ENCODE assay signal across 8 cellular contexts in the genomic region with DNA sequence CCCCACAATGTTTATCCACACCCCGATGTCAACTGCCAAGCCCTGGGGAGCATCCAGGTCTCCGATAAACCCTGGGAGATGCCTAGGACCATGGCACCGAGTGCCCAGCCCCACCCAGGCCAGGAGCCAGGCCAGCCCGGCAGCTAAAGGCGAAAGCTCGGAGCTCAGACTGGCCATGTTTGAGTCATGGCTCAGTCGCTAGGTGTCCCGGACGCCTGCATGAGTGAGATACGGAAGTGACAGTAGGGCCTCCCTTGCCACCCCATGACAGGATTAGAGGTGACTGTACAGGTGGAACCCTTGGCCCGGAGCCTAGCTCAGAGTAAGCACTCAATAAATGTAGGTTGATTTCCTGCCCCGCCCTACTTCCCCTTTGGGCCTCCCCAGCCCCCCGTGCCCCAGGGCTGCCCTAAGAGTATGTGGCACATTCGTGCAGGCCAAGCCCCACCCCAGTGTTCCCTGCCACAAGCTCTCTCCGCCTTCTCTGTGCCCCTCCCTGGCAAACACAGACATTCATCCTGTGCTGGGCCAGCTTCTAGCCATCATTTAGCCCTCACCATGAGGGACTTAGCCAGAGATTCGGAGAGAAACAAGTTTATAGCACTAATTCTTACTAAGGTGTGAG. TPM values are rescaled to one million over a fixed set of nuclear protein-coding genes. Genes with fewer than 3 reads are reported as not detected.
DNase-seq lines count a peak whose midpoint lies in the region; ATAC-seq, FAIRE-seq and TF ChIP-seq lines count a peak whose summit lies in the region.

No MANE protein-coding gene starts in this region.

- peaks cover 29% of the 10 kb centered on the region for H3K9me1 ChIP-seq in IMR-90 (ENCODE audit: insufficient read depth, low read length)

- TF ChIP-seq RAD21 in IMR-90 (IDR thresholded peaks at IDR 0.05; ENCODE audit: low read length): no peak

- H3K14ac ChIP-seq in IMR-90 (replicated peaks; ENCODE audit: low read depth, low read length): peak overlapping the region; percentile 25; the same call in 1 of the 2 replicates

- H4K8ac ChIP-seq in IMR-90 (ENCODE audit: low read depth in 2 of 2, low read length in 2 of 2): peak overlapping the region in 1 of 2 experiments; percentile 51; a peak in 1 of 4 replicates

- H2BK15ac ChIP-seq in IMR-90 (ENCODE audit: low read depth, low read length): 0 out of 3 replicates have a peak overlapping the region, but pooled peaks have one; percentile 10

- H4K91ac ChIP-seq in IMR-90 (ENCODE audit: insufficient read depth, low read depth, low read length): peak overlapping the region; percentile 4; the same call in 1 of the 2 replicates

- H2BK120ac ChIP-seq in IMR-90 (ENCODE audit: low read depth, low read length): peak overlapping the region; percentile 3

- no peak overlapping the region for H2BK5ac ChIP-seq in IMR-90 (ENCODE audit: low read depth, low read length, poor library complexity, severe bottlenecking)

- peak overlapping the region; percentile 50 for H3K4ac ChIP-seq in IMR-90 (ENCODE audit: low read depth, low read length)

- POLR2A ChIA-PET in IMR-90 (lab: Charles Lee; ENCODE audit: unreplicated experiment): no interaction called here

- TF ChIP-seq POLR2A in IMR-90 (IDR thresholded peaks at IDR 0.05; ENCODE audit: low read depth, low read length): no peak
- peak in 1 of 2 donors; percentile 18 for TF ChIP-seq POLR2A in sigmoid colon (IDR thresholded peaks at IDR 0.05)

- no peak overlapping the region for H4K5ac ChIP-seq in IMR-90 (ENCODE audit: low read depth, low read length)

- H3K4me3 ChIP-seq in IMR-90 (ENCODE audit: insufficient read depth, low read depth, low read length) (no peak overlapping the region), sigmoid colon (peak overlapping the region; percentile 72 to 89 (median 78))

- H3K9me3 ChIP-seq in IMR-90 (ENCODE audit: control insufficient read depth, insufficient read depth, low read length) (no peaks in the 10 kb centered on the region), sigmoid colon (no peaks in the 10 kb centered on the region)

- peaks cover 20% of the 10 kb centered on the region; the same call in 1 of the 2 replicates for H4K20me1 ChIP-seq in IMR-90 (ENCODE audit: insufficient read depth, low read length)

- H3K27me3 ChIP-seq in IMR-90 (ENCODE audit: control insufficient read depth, insufficient read depth, low read length) (no peaks in the 10 kb centered on the region), sigmoid colon (no peaks in the 10 kb centered on the region)

- H3K56ac ChIP-seq in IMR-90 (ENCODE audit: extremely low read depth, insufficient read depth, low read length): no peak overlapping the region

- 0 out of 2 replicates have a peak, but pooled peaks cover 2% of the 10 kb centered on the region for H3K36me3 ChIP-seq in IMR-90 (ENCODE audit: control insufficient read depth, insufficient read depth, low read length)
- peaks cover 0 to 7% (median 2%) of the 10 kb centered on the region in 4 donors for H3K36me3 ChIP-seq in sigmoid colon

- H3K79me1 ChIP-seq in IMR-90 (ENCODE audit: low read depth in 1 of 2, low read length in 2 of 2): peaks cover 29 to 90% of the 10 kb centered on the region in 2 experiments

- no peak for FAIRE-seq in HTR-8/SVneo (lab: Jason Lieb, UNC)

- no peak for ATAC-seq in IMR-90 (ENCODE audit: low read depth)

- TF ChIP-seq CTCF in IMR-90 (conservative IDR thresholded peaks at IDR 0.05; ENCODE audit: low read depth, low read length): no peak
- TF ChIP-seq CTCF in sigmoid colon (IDR thresholded peaks at IDR 0.05): no peak

- H2BK20ac ChIP-seq in IMR-90 (ENCODE audit: low read depth, low read length): no peak overlapping the region

- no TSS peak for BruUV-seq in IMR-90 (replicated peaks; lab: Mats Ljungman, UMichigan)

- H3K4me1 ChIP-seq in IMR-90 (ENCODE audit: control insufficient read depth, insufficient read depth, low read length): peaks cover 15% of the 10 kb centered on the region
- peaks cover 0 to 66% (median 63%) of the 10 kb centered on the region in 4 donors for H3K4me1 ChIP-seq in sigmoid colon

- intact Hi-C loops in IMR-90 (cut with micrococcal nuclease): no loop called here
- intact Hi-C loops in sigmoid colon (cut with DNase I): loop anchor here (10.0 kb wide), 1 partner anchor 946 kb away; a partner anchor contains a TSS

- CTCF ChIA-PET in IMR-90 (lab: Yijun Ruan, JAX): no interaction called here

- no peak overlapping the region for H3K9ac ChIP-seq in IMR-90 (ENCODE audit: low read depth, low read length)

- dilution Hi-C loops in IMR-90 (cut with HindIII; ENCODE audit: low sequenced_read_pairs, unreplicated experiment): no loop called here

- peak overlapping the region; percentile 67 for H2AFZ ChIP-seq in IMR-90 (replicated peaks; ENCODE audit: low read length, poor library complexity)

- WGBS in IMR-90 (ENCODE audit: extremely low coverage in 2 of 2, insufficient read length in 1 of 2), 2 experiments: 66% methylated on average over 7 of the region's 16 CpGs; no CpG with 5 or more reads in 1 of the 2 experiments
- WGBS in sigmoid colon, 2 donors: 9 to 26% methylated on average over 16 of the region's 16 CpGs

- in situ Hi-C loops in IMR-90 (cut with MboI; ENCODE audit: low sequenced_read_pairs): no loop called here

- H3K23ac ChIP-seq in IMR-90 (ENCODE audit: low read depth, low read length): no peak overlapping the region

- no peak for TF ChIP-seq EP300 in sigmoid colon (IDR thresholded peaks at IDR 0.05)

- peak overlapping the region; percentile 51; the same call in 1 of the 2 replicates for H2AK5ac ChIP-seq in IMR-90 (ENCODE audit: low read depth, low read length)

- peak overlapping the region; percentile 87 for H2AK9ac ChIP-seq in IMR-90 (replicated peaks; ENCODE audit: low read depth, low read length, poor library complexity)

- no peak overlapping the region for H3K18ac ChIP-seq in IMR-90 (ENCODE audit: low read depth, low read length)

- H3K27ac ChIP-seq in IMR-90 (ENCODE audit: insufficient read depth, low read length) (no peak overlapping the region; the same call in 1 of the 2 replicates), sigmoid colon (peak overlapping the region; percentile 97 to 100 (median 100))

- DNase-seq in Daoy (ENCODE audit: low read depth) (peak; percentile 70), IMR-90 (no peak), sigmoid colon (peak; percentile 86), HTR-8/SVneo (ENCODE audit: insufficient read length, low spot score) (no peak), NCI-H1105 (lab: John Stamatoyannopoulos, UW) (no peak), occipital lobe (lab: John Stamatoyannopoulos, UW) (no peak)
- peak; percentile 80 to 85 for DNase-seq in activated CD4-positive, alpha-beta T cell treated with anti-CD3 and anti-CD28 coated beads, Interleukin-2, amount 50 U/mL, for 4 hours
- DNase-seq in effector CD4-positive, alpha-beta T cell: peak; percentile 82

- H3K4me2 ChIP-seq in IMR-90 (ENCODE audit: low read depth, low read length): no peak overlapping the region

TF ChIP-seq in IMR-90, 13 proteins besides CTCF, POLR2A, EP300 and RAD21 (continues in another document):
- TF ChIP-seq MXI1 (IDR thresholded peaks at IDR 0.05; ENCODE audit: borderline replicate concordance, low read depth, low read length) (no peak), SMC3 (IDR thresholded peaks at IDR 0.05; ENCODE audit: low read depth, low read length) (no peak), RFX5 (IDR thresholded peaks at IDR 0.05; ENCODE audit: low read depth, low read length) (no peak), BHLHE40 (IDR thresholded peaks at IDR 0.05; ENCODE audit: low read depth, low read length) (no peak), CHD1 (IDR thresholded peaks at IDR 0.05; ENCODE audit: low read depth, low read length) (no peak), RCOR1 (IDR thresholded peaks at IDR 0.05; ENCODE audit: insufficient replicate concordance, low read length) (no peak), MAFK (IDR thresholded peaks at IDR 0.05; ENCODE audit: low read depth, low read length) (no peak), CEBPB (IDR thresholded peaks at IDR 0.05; ENCODE audit: low read depth, low read length) (no peak), MAZ (IDR thresholded peaks at IDR 0.05; ENCODE audit: borderline replicate concordance, low read depth, low read length) (no peak), FOS (IDR thresholded peaks at IDR 0.05; ENCODE audit: low read depth, low read length) (no peak)
- TF ChIP-seq, protein P1, sequence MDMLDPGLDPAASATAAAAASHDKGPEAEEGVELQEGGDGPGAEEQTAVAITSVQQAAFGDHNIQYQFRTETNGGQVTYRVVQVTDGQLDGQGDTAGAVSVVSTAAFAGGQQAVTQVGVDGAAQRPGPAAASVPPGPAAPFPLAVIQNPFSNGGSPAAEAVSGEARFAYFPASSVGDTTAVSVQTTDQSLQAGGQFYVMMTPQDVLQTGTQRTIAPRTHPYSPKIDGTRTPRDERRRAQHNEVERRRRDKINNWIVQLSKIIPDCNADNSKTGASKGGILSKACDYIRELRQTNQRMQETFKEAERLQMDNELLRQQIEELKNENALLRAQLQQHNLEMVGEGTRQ (IDR thresholded peaks at IDR 0.05; ENCODE audit: low read depth, low read length): no peak
- TF ChIP-seq, protein P2, sequence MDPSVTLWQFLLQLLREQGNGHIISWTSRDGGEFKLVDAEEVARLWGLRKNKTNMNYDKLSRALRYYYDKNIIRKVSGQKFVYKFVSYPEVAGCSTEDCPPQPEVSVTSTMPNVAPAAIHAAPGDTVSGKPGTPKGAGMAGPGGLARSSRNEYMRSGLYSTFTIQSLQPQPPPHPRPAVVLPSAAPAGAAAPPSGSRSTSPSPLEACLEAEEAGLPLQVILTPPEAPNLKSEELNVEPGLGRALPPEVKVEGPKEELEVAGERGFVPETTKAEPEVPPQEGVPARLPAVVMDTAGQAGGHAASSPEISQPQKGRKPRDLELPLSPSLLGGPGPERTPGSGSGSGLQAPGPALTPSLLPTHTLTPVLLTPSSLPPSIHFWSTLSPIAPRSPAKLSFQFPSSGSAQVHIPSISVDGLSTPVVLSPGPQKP (IDR thresholded peaks at IDR 0.05; ENCODE audit: borderline replicate concordance, low read depth, low read length): no peak

RNA-seq across cellular contexts. Expression of a gene that starts 5.8 kb away (rescaled TPM):
- total RNA-seq in Daoy (2014; rRNA removed; shearing (Covaris generic)): 1,303 and 1,358 TPM in 2 replicates
- total RNA-seq in IMR-90 (2012; rRNA removed) (1,075 and 1,562 TPM in 2 replicates), sigmoid colon (100 to 1,000 TPM; 222 to 826 (median 353) TPM), occipital lobe (94.8 TPM)
- polyA plus RNA-seq in IMR-90 (2012; rRNA removed) (1,160 and 1,218 TPM in 2 replicates), sigmoid colon (100 to 1,000 TPM; 313 to 464 (median 374) TPM)
- 1,916 and 2,081 TPM in 2 replicates for polyA plus RNA-seq in IMR-90 (2012; cell fraction: cytosol; rRNA removed)
- 535 and 1,052 TPM in 2 replicates for polyA plus RNA-seq in IMR-90 (2012; cell fraction: nucleus; rRNA removed; ENCODE audit: low replicate concordance)

RNA-seq across cellular contexts. Expression of a gene that starts 41.2 kb away (rescaled TPM):
- 63.7 and 72.5 TPM in 2 replicates for total RNA-seq in Daoy (2014; rRNA removed; shearing (Covaris generic))
- total RNA-seq in IMR-90 (2012; rRNA removed): 135 and 158 TPM in 2 replicates
- polyA plus RNA-seq in IMR-90 (2012; rRNA removed): 61.8 and 64.5 TPM in 2 replicates
- 33.9 and 47.1 TPM in 2 replicates for polyA plus RNA-seq in IMR-90 (2012; cell fraction: cytosol; rRNA removed)
- 24.8 and 40.7 TPM in 2 replicates for polyA plus RNA-seq in IMR-90 (2012; cell fraction: nucleus; rRNA removed; ENCODE audit: low replicate concordance)
- total RNA-seq in sigmoid colon: 10 to 100 TPM; 32.8 to 43.9 (median 34.9) TPM
- 100 to 1,000 TPM in 1 of 3 donors, 10 to 100 TPM in 2; 64.3 to 126 (median 79.4) TPM for polyA plus RNA-seq in sigmoid colon
- 33.7 TPM for total RNA-seq in occipital lobe

Comparison
In these comparisons a context has a peak if more than half of its experiments do, and no peak if none do; other contexts are left out.
1. DNase-seq: peak in Daoy (single experiment), activated CD4-positive, alpha-beta T cell treated with anti-CD3 and anti-CD28 coated beads, Interleukin-2, amount 50 U/mL, for 4 hours (2 of 2), effector CD4-positive, alpha-beta T cell (single experiment) and sigmoid colon (single experiment); none in IMR-90 (single experiment), HTR-8/SVneo (single experiment), NCI-H1105 (single experiment) and occipital lobe (single experiment).